ENCODE assay signal across 10 cellular contexts in the genomic region with DNA sequence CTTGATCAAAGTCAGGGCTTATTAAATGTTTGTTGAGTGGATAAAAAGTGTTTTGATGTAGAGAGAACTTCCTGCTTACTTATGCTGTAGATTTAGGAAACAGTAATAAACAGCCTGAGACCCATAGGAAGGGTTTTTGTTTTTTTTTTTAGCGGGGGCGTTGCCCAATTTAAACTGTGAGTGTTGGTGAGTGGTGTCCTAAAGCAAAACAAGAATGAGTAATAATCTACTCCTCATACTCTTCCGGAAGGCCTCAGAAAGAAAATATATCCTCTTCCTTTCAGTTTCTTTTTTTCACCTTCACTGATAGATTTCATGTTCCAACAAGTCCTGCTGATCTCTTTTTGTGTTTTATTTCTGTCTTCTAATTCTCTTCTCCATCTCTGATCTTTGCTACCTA.
DNase-seq lines count a peak whose midpoint lies in the region; ATAC-seq, FAIRE-seq and TF ChIP-seq lines count a peak whose summit lies in the region.
"Had no signal": no experiment of that assay in that cellular context is flagged by ENCODE, and none has a peak within 500 bp of the region (broad histone marks: within the 10 kb centered on the region; RNA-seq: fewer than 3 reads in every experiment).

No MANE protein-coding gene starts in this region.

- H3K4me2 ChIP-seq in HepG2 (ENCODE audit: low read depth, low read length), result no peak overlapping the region
- H3K4me2 ChIP-seq: KMS-11 had no signal

- no peaks in the 10 kb centered on the region for H3K27me3 Mint-ChIP-seq in activated CD8-positive, alpha-beta T cell treated with anti-CD3 and anti-CD28 coated beads, Interleukin-2, amount 10 ng/mL, durations not matched to agents 7 days and 5 days (ENCODE audit: low read depth)
- no peaks in the 10 kb centered on the region for H3K27me3 Mint-ChIP-seq in mesothelial cell of epicardium (ENCODE audit: low read depth)

- H4K20me1 ChIP-seq in HepG2 (ENCODE audit: insufficient read depth, low read length), result no peaks in the 10 kb centered on the region

- no peak for TF ChIP-seq CTCF in GM06990 (IDR thresholded peaks at IDR 0.05; ENCODE audit: insufficient read depth, low read length, poor library complexity, severe bottlenecking)
- no peak for TF ChIP-seq CTCF in mesothelial cell of epicardium (IDR thresholded peaks at IDR 0.05; ENCODE audit: unreplicated experiment)
- TF ChIP-seq CTCF in HepG2 (CRISPR knock-in tag; IDR thresholded peaks at IDR 0.05), result no peak

- no peak for TF ChIP-seq RAD21 in HepG2 (CRISPR knock-in tag; IDR thresholded peaks at IDR 0.05)

- CTCF ChIA-PET in activated CD8-positive, alpha-beta T cell treated with anti-CD3 and anti-CD28 coated beads, Interleukin-2, amount 10 ng/mL, durations not matched to agents 7 days and 5 days (lab: Charles Lee), result no interaction called here
- CTCF ChIA-PET in HepG2 (lab: Yijun Ruan, JAX; ENCODE audit: low intra/inter-chr PET ratio, low total read pairs), result no interaction called here

- peak overlapping the region; percentile 22; the same call in 1 of the 2 replicates for H3K4me3 ChIP-seq in GM06990 (replicated peaks; ENCODE audit: low read depth, low read length)
- no peak overlapping the region for H3K4me3 ChIP-seq in HepG2 (replicated peaks in 1 of 3; ENCODE audit: insufficient read depth in 1 of 3, low read depth in 2 of 3, low read length in 3 of 3)
- H3K4me3 ChIP-seq in SJCRH30, result no peak overlapping the region

- intact Hi-C loops in HepG2 (cut with micrococcal nuclease; ENCODE audit: unreplicated experiment), result no loop called here

- H3K4me3 Mint-ChIP-seq in activated CD8-positive, alpha-beta T cell treated with anti-CD3 and anti-CD28 coated beads, Interleukin-2, amount 10 ng/mL, durations not matched to agents 7 days and 5 days, result peak overlapping the region; percentile 9
- no peak overlapping the region for H3K4me3 Mint-ChIP-seq in mesothelial cell of epicardium

- no peak overlapping the region for H3K9ac ChIP-seq in HepG2 (ENCODE audit: insufficient read depth, low read depth, low read length)
- H3K9ac ChIP-seq: KMS-11 had no signal

- H3K27me3 ChIP-seq in GM06990 (replicated peaks; ENCODE audit: control insufficient read depth, insufficient read depth, low read length) (no peaks in the 10 kb centered on the region), HepG2 (ENCODE audit: control insufficient read depth in 1 of 2, insufficient read depth in 2 of 2, low read length in 2 of 2) (no peaks in the 10 kb centered on the region), SJCRH30 (no peaks in the 10 kb centered on the region)

- in situ Hi-C loops in HepG2 (cut with HindIII; ENCODE audit: extremely low pct_ligation_motif_present, low pct_unique_long_range_greater_than_20kb), result no loop called here

- no peaks in the 10 kb centered on the region for H3K9me3 Mint-ChIP-seq in activated CD8-positive, alpha-beta T cell treated with anti-CD3 and anti-CD28 coated beads, Interleukin-2, amount 10 ng/mL, durations not matched to agents 7 days and 5 days (ENCODE audit: insufficient read depth)
- no peaks in the 10 kb centered on the region for H3K9me3 Mint-ChIP-seq in mesothelial cell of epicardium

- TF ChIP-seq EP300 in HepG2 (IDR thresholded peaks at IDR 0.05; ENCODE audit: low read depth in 2 of 2, low read length in 2 of 2) (no peak), HepG2 (CRISPR knock-in tag; IDR thresholded peaks at IDR 0.05; ENCODE audit: borderline replicate concordance) (no peak)

- peak; percentile 84 for ATAC-seq in GM21526 (IDR thresholded peaks at IDR 0.05; ENCODE audit: low FRiP score, unreplicated experiment)
- ATAC-seq in activated CD8-positive, alpha-beta T cell treated with anti-CD3 and anti-CD28 coated beads, Interleukin-2, amount 10 ng/mL, durations not matched to agents 7 days and 5 days, result no peak
- ATAC-seq in HepG2, result no peak

- WGBS in HepG2 (ENCODE audit: low lambda C conversion rate), result 31% methylated on average over 3 of the region's 3 CpGs

- H3K4me1 ChIP-seq in HepG2 (ENCODE audit: insufficient read depth, low read length), result no peaks in the 10 kb centered on the region
- H3K4me1 ChIP-seq in SJCRH30, result peaks cover 17% of the 10 kb centered on the region

- no peak for FAIRE-seq in HepG2 (lab: Jason Lieb, UNC)

- no peaks in the 10 kb centered on the region for H3K36me3 Mint-ChIP-seq in activated CD8-positive, alpha-beta T cell treated with anti-CD3 and anti-CD28 coated beads, Interleukin-2, amount 10 ng/mL, durations not matched to agents 7 days and 5 days (ENCODE audit: low read depth)
- H3K36me3 Mint-ChIP-seq in mesothelial cell of epicardium, result no peaks in the 10 kb centered on the region

- H3K27ac ChIP-seq in HepG2 (ENCODE audit: extremely low read length, insufficient read depth, low read length) (no peak overlapping the region), SJCRH30 (no peak overlapping the region)
- H3K27ac ChIP-seq: KMS-11 had no signal

- peak overlapping the region; percentile 62 for H3K27ac Mint-ChIP-seq in activated CD8-positive, alpha-beta T cell treated with anti-CD3 and anti-CD28 coated beads, Interleukin-2, amount 10 ng/mL, durations not matched to agents 7 days and 5 days
- H3K27ac Mint-ChIP-seq in mesothelial cell of epicardium, result peak overlapping the region; percentile 75

- H3K36me3 ChIP-seq in GM06990 (ENCODE audit: control insufficient read depth, insufficient read depth, low read length) (no peaks in the 10 kb centered on the region), HepG2 (replicated peaks in 1 of 2; ENCODE audit: control insufficient read depth in 1 of 2, insufficient read depth in 2 of 2, low read length in 2 of 2) (no peaks in the 10 kb centered on the region), SJCRH30 (no peaks in the 10 kb centered on the region)

- H3K9me3 ChIP-seq in HepG2 (ENCODE audit: low read length) (no peaks in the 10 kb centered on the region), SJCRH30 (replicated peaks) (no peaks in the 10 kb centered on the region)

- H2AFZ ChIP-seq in HepG2 (ENCODE audit: low read length), result no peak overlapping the region

- BruUV-seq in HepG2 (replicated peaks; lab: Mats Ljungman, UMichigan), result no TSS peak

- H3K79me2 ChIP-seq in HepG2 (ENCODE audit: insufficient read depth, low read length), result no peaks in the 10 kb centered on the region

- TF ChIP-seq POLR2A in HepG2 (IDR thresholded peaks at IDR 0.05; ENCODE audit: insufficient read depth in 1 of 2, low read depth in 2 of 2, low read length in 2 of 2), result no peak

- peaks cover 6% of the 10 kb centered on the region for H3K4me1 Mint-ChIP-seq in activated CD8-positive, alpha-beta T cell treated with anti-CD3 and anti-CD28 coated beads, Interleukin-2, amount 10 ng/mL, durations not matched to agents 7 days and 5 days (ENCODE audit: low read depth)
- peaks cover 55% of the 10 kb centered on the region for H3K4me1 Mint-ChIP-seq in mesothelial cell of epicardium

- no peak for DNase-seq in GM06990 (ENCODE audit: extremely low read depth, insufficient read length)
- no peak for DNase-seq in activated CD8-positive, alpha-beta T cell treated with anti-CD3 and anti-CD28 coated beads, Interleukin-2, amount 10 ng/mL, durations not matched to agents 7 days and 5 days
- no peak for DNase-seq in mesothelial cell of epicardium (ENCODE audit: low spot score in 2 of 2, unreplicated experiment in 2 of 2)
- no peak for DNase-seq in HepG2 (ENCODE audit: low spot score)
- no peak for DNase-seq in SJCRH30
- no peak for DNase-seq in LoVo (ENCODE audit: low spot score)
- DNase-seq: effector CD8-positive, alpha-beta T cell; NCI-H524 treated with DMSO at 0.1 percent for 48 hours had no signal

- POLR2A ChIA-PET in activated CD8-positive, alpha-beta T cell treated with anti-CD3 and anti-CD28 coated beads, Interleukin-2, amount 10 ng/mL, durations not matched to agents 7 days and 5 days (lab: Charles Lee), result interaction anchor here (0.7 kb wide), 1 partner anchor 35 kb away, joined by 4 read pairs; no protein-coding TSS in a partner anchor
- POLR2A ChIA-PET in HepG2 (lab: Yijun Ruan, JAX), result no interaction called here

TF ChIP-seq in HepG2, 621 proteins besides CTCF, POLR2A, EP300 and RAD21 (continues in another document):
- TF ChIP-seq NFATC3 (CRISPR knock-in tag; IDR thresholded peaks at IDR 0.05) (no peak), RFX1 (IDR thresholded peaks at IDR 0.05) (no peak), CBFB (CRISPR knock-in tag; IDR thresholded peaks at IDR 0.05) (no peak), MBNL3 (CRISPR knock-in tag; conservative IDR thresholded peaks at IDR 0.05) (no peak), ZBTB38 (CRISPR knock-in tag; IDR thresholded peaks at IDR 0.05) (no peak), ZNF205 (CRISPR knock-in tag; IDR thresholded peaks at IDR 0.05) (no peak), ZNF432 (CRISPR knock-in tag; IDR thresholded peaks at IDR 0.05; ENCODE audit: borderline replicate concordance) (no peak), ZSCAN29 (CRISPR knock-in tag; conservative IDR thresholded peaks at IDR 0.05) (no peak), ZNF160 (CRISPR knock-in tag; IDR thresholded peaks at IDR 0.05) (no peak), RARA (CRISPR knock-in tag; IDR thresholded peaks at IDR 0.05) (no peak)
- TF ChIP-seq, protein P1, sequence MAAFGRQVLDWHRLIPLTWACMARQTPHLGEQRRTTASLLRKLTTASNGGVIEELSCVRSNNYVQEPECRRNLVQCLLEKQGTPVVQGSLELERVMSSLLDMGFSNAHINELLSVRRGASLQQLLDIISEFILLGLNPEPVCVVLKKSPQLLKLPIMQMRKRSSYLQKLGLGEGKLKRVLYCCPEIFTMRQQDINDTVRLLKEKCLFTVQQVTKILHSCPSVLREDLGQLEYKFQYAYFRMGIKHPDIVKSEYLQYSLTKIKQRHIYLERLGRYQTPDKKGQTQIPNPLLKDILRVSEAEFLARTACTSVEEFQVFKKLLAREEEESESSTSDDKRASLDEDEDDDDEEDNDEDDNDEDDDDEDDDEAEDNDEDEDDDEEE (CRISPR knock-in tag; IDR thresholded peaks at IDR 0.05), result no peak
- TF ChIP-seq, protein P2, sequence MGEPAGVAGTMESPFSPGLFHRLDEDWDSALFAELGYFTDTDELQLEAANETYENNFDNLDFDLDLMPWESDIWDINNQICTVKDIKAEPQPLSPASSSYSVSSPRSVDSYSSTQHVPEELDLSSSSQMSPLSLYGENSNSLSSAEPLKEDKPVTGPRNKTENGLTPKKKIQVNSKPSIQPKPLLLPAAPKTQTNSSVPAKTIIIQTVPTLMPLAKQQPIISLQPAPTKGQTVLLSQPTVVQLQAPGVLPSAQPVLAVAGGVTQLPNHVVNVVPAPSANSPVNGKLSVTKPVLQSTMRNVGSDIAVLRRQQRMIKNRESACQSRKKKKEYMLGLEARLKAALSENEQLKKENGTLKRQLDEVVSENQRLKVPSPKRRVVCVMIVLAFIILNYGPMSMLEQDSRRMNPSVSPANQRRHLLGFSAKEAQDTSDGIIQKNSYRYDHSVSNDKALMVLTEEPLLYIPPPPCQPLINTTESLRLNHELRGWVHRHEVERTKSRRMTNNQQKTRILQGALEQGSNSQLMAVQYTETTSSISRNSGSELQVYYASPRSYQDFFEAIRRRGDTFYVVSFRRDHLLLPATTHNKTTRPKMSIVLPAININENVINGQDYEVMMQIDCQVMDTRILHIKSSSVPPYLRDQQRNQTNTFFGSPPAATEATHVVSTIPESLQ (CRISPR knock-in tag; conservative IDR thresholded peaks at IDR 0.05), result no peak
